ENCODE assay signal across 20 cellular contexts in the genomic region with DNA sequence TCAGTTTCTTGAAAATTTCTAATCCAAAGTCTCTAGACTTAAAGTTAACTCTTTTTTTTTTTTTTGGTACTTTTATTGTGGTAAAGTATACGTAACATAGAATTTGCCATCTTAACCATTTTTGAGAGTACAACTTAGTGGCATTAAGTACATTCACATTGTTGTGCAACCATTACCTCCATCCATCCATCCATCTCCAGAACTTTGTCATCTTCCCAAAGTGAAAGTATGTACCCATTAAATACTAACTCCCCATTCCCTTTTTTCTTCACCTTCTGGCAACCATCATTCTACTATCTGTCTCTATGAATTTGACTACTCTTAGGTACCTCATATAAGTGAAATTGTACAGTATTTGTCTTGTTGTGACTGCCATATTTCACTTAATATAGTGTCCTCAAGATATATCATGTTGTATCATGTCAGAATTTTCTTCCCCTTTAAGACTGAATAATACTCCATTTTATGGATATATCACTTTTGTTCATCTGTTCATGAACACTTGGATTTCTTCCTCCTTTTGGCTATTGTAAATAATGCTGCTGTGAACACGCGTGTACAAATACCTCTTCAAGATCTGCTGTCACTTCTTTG. TPM values are rescaled to one million over a fixed set of nuclear protein-coding genes. Genes with fewer than 3 reads are reported as not detected.
A peak's percentile ranks its signal among the peaks of the same experiment; 100 is the strongest.
DNase-seq lines count a peak whose midpoint lies in the region; ATAC-seq, FAIRE-seq and TF ChIP-seq lines count a peak whose summit lies in the region.
"Had no signal": no experiment of that assay in that cellular context is flagged by ENCODE, and none has a peak within 500 bp of the region (broad histone marks: within the 10 kb centered on the region; RNA-seq: fewer than 3 reads in every experiment).

No MANE protein-coding gene starts in this region.

- peaks cover 73% of the 10 kb centered on the region for H3K4me1 ChIP-seq in KMS-11 (ENCODE audit: low read depth, poor library complexity, severe bottlenecking)
- H3K4me1 ChIP-seq in naive thymus-derived CD4-positive, alpha-beta T cell (ENCODE audit: control insufficient read depth in 2 of 2, insufficient read depth in 2 of 2, low read length in 2 of 2): peaks cover 0 to 10% of the 10 kb centered on the region in 2 donors

- no peak overlapping the region for H3K4me3 ChIP-seq in KMS-11 (IDR thresholded peaks at IDR 0.05; ENCODE audit: insufficient read depth, low read depth, low read length)
- H3K4me3 ChIP-seq in naive thymus-derived CD4-positive, alpha-beta T cell (ENCODE audit: low read length): no peak overlapping the region
- H3K4me3 ChIP-seq: SK-N-MC had no signal

- H3K9me3 Mint-ChIP-seq in activated naive CD4-positive, alpha-beta T cell treated with anti-CD3 and anti-CD28 coated beads, Interleukin-2, amount 10 ng/mL, durations not matched to agents 7 days and 5 days: no peaks in the 10 kb centered on the region
- no peaks in the 10 kb centered on the region for H3K9me3 Mint-ChIP-seq in naive thymus-derived CD4-positive, alpha-beta T cell

- no peaks in the 10 kb centered on the region for H3K9me3 ChIP-seq in naive thymus-derived CD4-positive, alpha-beta T cell (ENCODE audit: control insufficient read depth in 2 of 3, low read length in 3 of 3)

- H3K27ac ChIP-seq in KMS-11: no peak overlapping the region
- no peak overlapping the region for H3K27ac ChIP-seq in naive thymus-derived CD4-positive, alpha-beta T cell (ENCODE audit: low read depth, low read length)
- H3K27ac ChIP-seq: SK-N-MC had no signal

- peaks cover 16% of the 10 kb centered on the region; the same call in 1 of the 2 replicates for H4K20me1 ChIP-seq in KMS-11 (ENCODE audit: insufficient read depth)

- POLR2A ChIA-PET in naive thymus-derived CD4-positive, alpha-beta T cell (lab: Charles Lee): interaction anchor here (0.5 kb wide), 1 partner anchor 353 kb away, joined by 4 read pairs; no protein-coding TSS in a partner anchor

- no peaks in the 10 kb centered on the region for H3K27me3 ChIP-seq in KMS-11 (ENCODE audit: insufficient read depth, low read depth)
- no peaks in the 10 kb centered on the region for H3K27me3 ChIP-seq in naive thymus-derived CD4-positive, alpha-beta T cell (ENCODE audit: control insufficient read depth in 2 of 2, insufficient read depth in 2 of 2, low read length in 2 of 2)

- H3K27ac Mint-ChIP-seq in activated naive CD4-positive, alpha-beta T cell treated with anti-CD3 and anti-CD28 coated beads, Interleukin-2, amount 10 ng/mL, durations not matched to agents 7 days and 5 days: peak overlapping the region; percentile 4
- peak overlapping the region in 2 of 9 donors; percentile 2 to 16 for H3K27ac Mint-ChIP-seq in naive thymus-derived CD4-positive, alpha-beta T cell

- H3K36me3 Mint-ChIP-seq in activated naive CD4-positive, alpha-beta T cell treated with anti-CD3 and anti-CD28 coated beads, Interleukin-2, amount 10 ng/mL, durations not matched to agents 7 days and 5 days: peaks cover 19% of the 10 kb centered on the region
- H3K36me3 Mint-ChIP-seq in naive thymus-derived CD4-positive, alpha-beta T cell: peaks cover 7 to 26% (median 14%) of the 10 kb centered on the region in 5 donors

- H2AFZ ChIP-seq in KMS-11 (ENCODE audit: low read depth): no peak overlapping the region

- no peak for ATAC-seq in naive thymus-derived CD4-positive, alpha-beta T cell
- ATAC-seq: HCT116 had no signal

- H3K4me1 Mint-ChIP-seq in activated naive CD4-positive, alpha-beta T cell treated with anti-CD3 and anti-CD28 coated beads, Interleukin-2, amount 10 ng/mL, durations not matched to agents 7 days and 5 days: peaks cover 51% of the 10 kb centered on the region
- H3K4me1 Mint-ChIP-seq in naive thymus-derived CD4-positive, alpha-beta T cell: peaks cover 47 to 95% (median 76%) of the 10 kb centered on the region in 7 donors

- DNase-seq in activated naive CD4-positive, alpha-beta T cell treated with anti-CD3 and anti-CD28 coated beads, Interleukin-2, amount 10 ng/mL, durations not matched to agents 7 days and 5 days: no peak
- no peak for DNase-seq in activated naive CD4-positive, alpha-beta T cell (lab: John Stamatoyannopoulos, UW)
- DNase-seq in GM12891 (ENCODE audit: insufficient read length, low spot score): no peak
- no peak for DNase-seq in naive thymus-derived CD4-positive, alpha-beta T cell
- no peak for DNase-seq in islet precursor cell
- DNase-seq in GM12892 (ENCODE audit: insufficient read length): no peak
- DNase-seq: Calu3, DMS153, KG1, MM.1S, NCI-H2029, NCI-H446, NCI-H524 treated with DMSO at 0.1 percent for 48 hours, NCI-H774, SIG-M5 had no signal

- peaks cover 97% of the 10 kb centered on the region for H3K79me2 ChIP-seq in KMS-11 (ENCODE audit: insufficient read depth, low read depth)

- H3K9ac ChIP-seq in KMS-11: no peak overlapping the region

- 0 out of 2 replicates have a peak overlapping the region, but pooled peaks have one; percentile 15 for H3K4me2 ChIP-seq in KMS-11

- intact Hi-C loops in naive thymus-derived CD4-positive, alpha-beta T cell (cut with micrococcal nuclease): no loop called here

- no peaks in the 10 kb centered on the region for H3K36me3 ChIP-seq in KMS-11 (ENCODE audit: insufficient read depth)
- no peaks in the 10 kb centered on the region for H3K36me3 ChIP-seq in naive thymus-derived CD4-positive, alpha-beta T cell (ENCODE audit: control insufficient read depth in 2 of 3, insufficient read depth in 3 of 3, low read length in 3 of 3)

- H3K27me3 Mint-ChIP-seq in activated naive CD4-positive, alpha-beta T cell treated with anti-CD3 and anti-CD28 coated beads, Interleukin-2, amount 10 ng/mL, durations not matched to agents 7 days and 5 days: no peaks in the 10 kb centered on the region
- no peaks in the 10 kb centered on the region for H3K27me3 Mint-ChIP-seq in naive thymus-derived CD4-positive, alpha-beta T cell

- TF ChIP-seq CTCF in KMS-11 (conservative IDR thresholded peaks at IDR 0.05; ENCODE audit: low read depth, low read length): no peak

- FAIRE-seq in GM12891 (lab: Jason Lieb, UNC): peak; percentile 50
- FAIRE-seq in GM12892 (lab: Jason Lieb, UNC): no peak
- FAIRE-seq: H1, RCC 7860 had no signal

- H3K4me3 Mint-ChIP-seq in activated naive CD4-positive, alpha-beta T cell treated with anti-CD3 and anti-CD28 coated beads, Interleukin-2, amount 10 ng/mL, durations not matched to agents 7 days and 5 days: no peak overlapping the region
- H3K4me3 Mint-ChIP-seq in naive thymus-derived CD4-positive, alpha-beta T cell: peak overlapping the region in 6 of 10 donors; percentile 3 to 48 (median 12)

- CTCF ChIA-PET in activated naive CD4-positive, alpha-beta T cell treated with anti-CD3 and anti-CD28 coated beads, Interleukin-2, amount 10 ng/mL, durations not matched to agents 7 days and 5 days (lab: Charles Lee): no interaction called here
- CTCF ChIA-PET in naive thymus-derived CD4-positive, alpha-beta T cell (lab: Charles Lee): no interaction called here

- TF ChIP-seq POLR2A in GM12891 (IDR thresholded peaks at IDR 0.05; ENCODE audit: low read depth, low read length) (no peak), GM12892 (IDR thresholded peaks at IDR 0.05; ENCODE audit: low read depth, low read length) (no peak)

TF ChIP-seq in GM12891, 5 proteins besides CTCF, POLR2A, EP300 and RAD21:
- TF ChIP-seq POU2F2 (IDR thresholded peaks at IDR 0.05; ENCODE audit: low read depth, low read length) (no peak), PAX5 (IDR thresholded peaks at IDR 0.05; ENCODE audit: insufficient read depth, low read length, severe bottlenecking) (no peak), SPI1 (IDR thresholded peaks at IDR 0.05; ENCODE audit: low read depth, low read length) (no peak), TAF1 (IDR thresholded peaks at IDR 0.05; ENCODE audit: low read depth, low read length) (no peak), POLR2AphosphoS5 (IDR thresholded peaks at IDR 0.05; ENCODE audit: low read depth, low read length) (no peak)

RNA-seq across cellular contexts. Expression of gene RLF, which starts 18.4 kb away (rescaled TPM):
- 8.1 TPM for polyA plus RNA-seq in GM12891 (2012; ENCODE audit: low read depth, missing spikeins)
- 10 to 100 TPM; 20.9 to 28.6 (median 24.7) TPM for total RNA-seq in naive thymus-derived CD4-positive, alpha-beta T cell
- polyA plus RNA-seq in naive thymus-derived CD4-positive, alpha-beta T cell: 10 to 100 TPM in 1 of 2 donors, 1 to 10 TPM in 1; 9.9 to 13.0 TPM
- polyA plus RNA-seq in GM12892 (2012; ENCODE audit: missing spikeins): 17.2 TPM
